In the genomic region with DNA sequence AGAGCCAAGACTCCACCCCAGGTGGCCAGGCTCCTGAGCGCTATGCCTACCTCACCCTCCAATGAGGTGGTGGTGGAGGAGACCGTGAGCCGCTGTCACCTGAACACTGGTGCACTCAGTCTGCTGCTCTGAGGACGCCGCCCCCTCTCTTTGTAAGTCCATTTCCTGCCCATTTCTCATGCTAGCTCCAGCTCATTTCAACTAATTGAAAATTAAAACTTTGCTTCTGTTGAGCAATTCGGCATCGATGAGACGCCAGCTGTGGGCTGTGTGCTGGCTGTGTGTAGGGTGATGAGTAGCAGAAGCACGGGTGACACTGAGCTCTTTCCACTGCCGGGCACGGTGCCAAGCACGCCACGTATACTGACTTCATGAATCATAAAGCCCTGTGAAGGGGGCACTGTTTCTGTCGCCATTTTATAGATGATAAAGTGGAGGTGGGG, we compare ENCODE assay signal across 8 cellular contexts. TPM values are rescaled to one million over a fixed set of nuclear protein-coding genes. Genes with fewer than 3 reads are reported as not detected.
A peak's percentile ranks its signal among the peaks of the same experiment; 100 is the strongest.
DNase-seq lines count a peak whose midpoint lies in the region; ATAC-seq, FAIRE-seq and TF ChIP-seq lines count a peak whose summit lies in the region.

No MANE protein-coding gene starts in this region.

- DNase-seq in BE2C = peak; percentile 50
- DNase-seq in NCI-H128 (lab: John Stamatoyannopoulos, UW; ENCODE audit: unreplicated experiment) = peak; percentile 10
- peak; percentile 98 for DNase-seq in activated CD8-positive, alpha-beta memory T cell treated with anti-CD3 and anti-CD28 coated beads, Interleukin-2, amount 50 U/mL, for 1 hour (ENCODE audit: extremely low read depth)
- DNase-seq in putamen (ENCODE audit: low spot score) = peak; percentile 42
- DNase-seq in urothelium cell line (ENCODE audit: low spot score) = peak; percentile 45
- DNase-seq in NCI-H1930 (lab: John Stamatoyannopoulos, UW) = no peak

- H3K36me3 ChIP-seq in BE2C = no peaks in the 10 kb centered on the region
- H3K36me3 ChIP-seq in esophagus (ENCODE audit: control insufficient read depth in 2 of 2, insufficient read depth in 2 of 2, low read length in 1 of 2) = no peaks in the 10 kb centered on the region

- 27 to 42% methylated on average over 14 of the region's 14 CpGs for WGBS in esophagus, 2 donors

- no peak for TF ChIP-seq CTCF in BE2C (IDR thresholded peaks at IDR 0.05; ENCODE audit: low read depth, low read length)

- no peak for ATAC-seq in HG03175 (IDR thresholded peaks at IDR 0.05; ENCODE audit: unreplicated experiment)

- H3K4me3 ChIP-seq in BE2C (ENCODE audit: low read depth, low read length) (0 out of 2 replicates have a peak overlapping the region, but pooled peaks have one; percentile 8), esophagus (ENCODE audit: low read depth in 1 of 2, low read length in 2 of 2) (no peak overlapping the region)

- no peaks in the 10 kb centered on the region for H3K27me3 ChIP-seq in BE2C
- H3K27me3 ChIP-seq in esophagus (ENCODE audit: control insufficient read depth in 1 of 2, insufficient read depth in 2 of 2, low read length in 2 of 2) = no peaks in the 10 kb centered on the region

- no peaks in the 10 kb centered on the region for H3K9me3 ChIP-seq in BE2C
- no peaks in the 10 kb centered on the region for H3K9me3 ChIP-seq in esophagus (ENCODE audit: control insufficient read depth in 2 of 2, insufficient read depth in 1 of 2, low read depth in 1 of 2, low read length in 1 of 2)

- no peaks in the 10 kb centered on the region for H3K4me1 ChIP-seq in BE2C
- peaks cover 2 to 4% of the 10 kb centered on the region in 2 donors for H3K4me1 ChIP-seq in esophagus (ENCODE audit: control insufficient read depth in 2 of 2, insufficient read depth in 2 of 2, low read length in 1 of 2)

- peak overlapping the region; percentile 36 to 67 for H3K27ac ChIP-seq in esophagus (ENCODE audit: low read depth in 2 of 2, low read length in 1 of 2)

- no peak for FAIRE-seq in urothelium cell line (lab: Jason Lieb, UNC)

RNA-seq across cellular contexts. Expression of gene TNFRSF1B, which starts 11.2 kb away (rescaled TPM):
- polyA plus RNA-seq in BE2C (2012; ENCODE audit: insufficient read depth, insufficient read length, low read depth) = 0.77 TPM
- polyA plus RNA-seq in esophagus = 1 to 10 TPM; 1.8 to 3.4 TPM

RNA-seq across cellular contexts. Expression of gene VPS13D, which starts 51.8 kb away (rescaled TPM):
- 13.4 TPM for polyA plus RNA-seq in BE2C (2012; ENCODE audit: insufficient read depth, insufficient read length, low read depth)
- 10 to 100 TPM; 26.3 to 36.9 TPM for polyA plus RNA-seq in esophagus

Comparison
In these comparisons a context has a peak if more than half of its experiments do, and no peak if none do; other contexts are left out.
1. DNase-seq: peak in BE2C (single experiment), NCI-H128 (single experiment), activated CD8-positive, alpha-beta memory T cell treated with anti-CD3 and anti-CD28 coated beads, Interleukin-2, amount 50 U/mL, for 1 hour (single experiment), putamen (single experiment) and urothelium cell line (single experiment); none in NCI-H1930 (0 of 2).